Comparison of ENCODE assay signal across 20 cellular contexts in the genomic region with DNA sequence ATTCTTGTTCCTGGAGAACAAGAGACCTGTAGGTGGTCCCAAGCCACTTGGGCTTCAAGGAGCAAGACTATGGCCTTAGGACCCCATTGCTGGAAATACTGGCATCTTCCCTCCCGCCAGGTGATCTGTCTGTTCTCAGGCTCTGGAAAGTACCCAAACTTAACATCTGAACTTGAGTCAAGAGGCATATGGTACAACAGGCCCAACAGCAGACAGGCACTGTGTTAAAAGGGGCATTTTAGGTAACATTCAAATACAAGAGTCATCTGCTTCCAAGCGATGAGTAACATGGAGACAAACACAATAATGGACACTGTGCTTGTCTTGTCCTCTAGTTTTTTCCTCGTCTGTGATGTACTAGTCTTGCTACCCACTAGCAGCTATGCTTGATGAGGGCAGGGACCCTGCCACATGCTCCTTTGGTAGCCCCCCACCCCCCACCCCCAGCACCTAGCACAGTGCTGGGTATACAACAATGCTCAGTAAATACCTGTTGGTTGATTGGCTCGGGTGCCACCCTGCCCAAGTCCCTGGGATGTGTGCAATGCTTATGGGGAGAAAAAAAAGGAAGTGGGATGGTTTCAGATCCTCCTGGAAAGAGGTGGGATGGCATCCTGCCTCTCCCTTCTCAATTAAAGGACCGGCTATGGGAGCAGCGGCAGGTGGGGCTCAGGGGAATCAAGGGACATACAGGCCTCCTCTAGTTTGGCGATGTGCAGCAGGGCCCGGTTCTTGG. TPM values are rescaled to one million over a fixed set of nuclear protein-coding genes. Genes with fewer than 3 reads are reported as not detected.
DNase-seq lines count a peak whose midpoint lies in the region; ATAC-seq and TF ChIP-seq lines count a peak whose summit lies in the region.
"Had no signal": no experiment of that assay in that cellular context is flagged by ENCODE, and none has a peak within 500 bp of the region (broad histone marks: within the 10 kb centered on the region; RNA-seq: fewer than 3 reads in every experiment).

No MANE protein-coding gene starts in this region.

- H3K36me3 ChIP-seq in right atrium auricular region: peaks cover 65% of the 10 kb centered on the region
- H3K36me3 ChIP-seq in OCI-LY3 (replicated peaks; ENCODE audit: low read depth, low read length): peaks cover 19% of the 10 kb centered on the region

- ATAC-seq in left ventricle myocardium superior (no peak), HG03378 (IDR thresholded peaks at IDR 0.05; ENCODE audit: unreplicated experiment) (no peak)
- no peak for ATAC-seq in activated T-helper 17 cell treated with anti-CD3 and anti-CD28 coated beads, Interleukin-2, amount 50 U/mL, for 72 hours (replicated peaks)

- H3K4me3 ChIP-seq in right atrium auricular region (no peak overlapping the region), OCI-LY3 (ENCODE audit: low read length) (no peak overlapping the region)

- H3K4me1 ChIP-seq in right atrium auricular region (peaks cover 0 to 22% of the 10 kb centered on the region in 2 donors), OCI-LY3 (ENCODE audit: low read length) (peaks cover 14% of the 10 kb centered on the region)

- no peaks in the 10 kb centered on the region for H3K9me3 ChIP-seq in right atrium auricular region
- H3K9me3 ChIP-seq in OCI-LY3 (ENCODE audit: insufficient read depth, low read length): no peaks in the 10 kb centered on the region
- H3K9me3 ChIP-seq: BE2C, SK-N-SH had no signal

- DNase-seq in left ventricle myocardium superior: peak; percentile 1
- DNase-seq in right atrium auricular region (ENCODE audit: low spot score): no peak
- DNase-seq in cerebellar cortex (ENCODE audit: low spot score): peak; percentile 54
- no peak for DNase-seq in stimulated activated CD4-positive, alpha-beta T cell treated with anti-CD3 and anti-CD28 coated beads, Interleukin-1b, Interleukin-23, amount 100 ng/mL, for 48 hours
- DNase-seq in COR-L47 (lab: John Stamatoyannopoulos, UW): no peak
- DNase-seq: CD4-positive, alpha-beta T cell; DMS79; HFFc6; NCI-H187; NCI-H2107; NCI-H510A; NCI-H748 treated with DMSO at 0.1 percent for 48 hours; NK-92 treated with Interleukin-12 subunit alpha and Interleukin-12 subunit beta, amount 100 ng/mL, for 24 hours; SHP77 treated with DMSO at 0.1 percent for 48 hours had no signal

- H3K9ac ChIP-seq in OCI-LY3 (ENCODE audit: low read length): no peak overlapping the region
- H3K9ac ChIP-seq: SK-N-SH had no signal

- H3K27me3 Mint-ChIP-seq in activated T-helper 17 cell treated with anti-CD3 and anti-CD28 coated beads, Interleukin-2, amount 50 U/mL, for 72 hours: no peaks in the 10 kb centered on the region
- H3K27me3 Mint-ChIP-seq: CD4-positive, alpha-beta T cell had no signal

- peak overlapping the region; percentile 5; the same call in 1 of the 2 replicates for H3K4me2 ChIP-seq in OCI-LY3 (ENCODE audit: low read length)
- H3K4me2 ChIP-seq: SK-N-SH had no signal

- H3K27me3 ChIP-seq in right atrium auricular region (no peaks in the 10 kb centered on the region), OCI-LY3 (ENCODE audit: low read depth, low read length) (no peaks in the 10 kb centered on the region)
- H3K27me3 ChIP-seq: BE2C had no signal

- H3K4me1 Mint-ChIP-seq in activated T-helper 17 cell treated with anti-CD3 and anti-CD28 coated beads, Interleukin-2, amount 50 U/mL, for 72 hours: no peaks in the 10 kb centered on the region

- no peak overlapping the region for H3K27ac Mint-ChIP-seq in activated T-helper 17 cell treated with anti-CD3 and anti-CD28 coated beads, Interleukin-2, amount 50 U/mL, for 72 hours
- H3K27ac Mint-ChIP-seq: CD4-positive, alpha-beta T cell; HFFc6 had no signal

- H3K27ac ChIP-seq in right atrium auricular region (no peak overlapping the region), OCI-LY3 (ENCODE audit: low read length) (no peak overlapping the region)

- H4K20me1 ChIP-seq in OCI-LY3 (ENCODE audit: insufficient read depth, low read length): no peaks in the 10 kb centered on the region

- intact Hi-C loops in left ventricle myocardium superior (cut with micrococcal nuclease): loop anchor here (10.0 kb wide), 1 partner anchor 130 kb away; no protein-coding TSS in a partner anchor

- no peaks in the 10 kb centered on the region for H3K9me3 Mint-ChIP-seq in activated T-helper 17 cell treated with anti-CD3 and anti-CD28 coated beads, Interleukin-2, amount 50 U/mL, for 72 hours
- H3K9me3 Mint-ChIP-seq: CD4-positive, alpha-beta T cell; HFFc6 had no signal

- no peaks in the 10 kb centered on the region for H3K79me2 ChIP-seq in OCI-LY3 (ENCODE audit: low read length)

- H2AFZ ChIP-seq in OCI-LY3 (ENCODE audit: low read depth, low read length): no peak overlapping the region

- no peak for TF ChIP-seq CTCF in right atrium auricular region (IDR thresholded peaks at IDR 0.05)
- no peak for TF ChIP-seq CTCF in OCI-LY3 (IDR thresholded peaks at IDR 0.05; ENCODE audit: low read depth, low read length)

- peaks cover 67% of the 10 kb centered on the region for H3K36me3 Mint-ChIP-seq in activated T-helper 17 cell treated with anti-CD3 and anti-CD28 coated beads, Interleukin-2, amount 50 U/mL, for 72 hours (ENCODE audit: low read depth)

- no peak overlapping the region for H3K4me3 Mint-ChIP-seq in activated T-helper 17 cell treated with anti-CD3 and anti-CD28 coated beads, Interleukin-2, amount 50 U/mL, for 72 hours
- H3K4me3 Mint-ChIP-seq: CD4-positive, alpha-beta T cell; HFFc6 had no signal

RNA-seq across cellular contexts. Expression of gene CSF3, which starts 19.4 kb away (rescaled TPM):
- not detected for total RNA-seq in left ventricle myocardium superior
- total RNA-seq in right atrium auricular region: 1 to 10 TPM in 1 of 2 donors, not detected in 1; 1.3 TPM
- total RNA-seq in activated T-helper 17 cell treated with anti-CD3 and anti-CD28 coated beads, Interleukin-2, amount 50 U/mL, for 72 hours: not detected
- total RNA-seq: A172; CD4-positive, alpha-beta T cell had no signal

RNA-seq across cellular contexts. Expression of gene MED24, which starts 19.6 kb away (rescaled TPM):
- 56.9 TPM for total RNA-seq in left ventricle myocardium superior
- total RNA-seq in right atrium auricular region: 10 to 100 TPM; 44.2 to 44.7 TPM
- total RNA-seq in activated T-helper 17 cell treated with anti-CD3 and anti-CD28 coated beads, Interleukin-2, amount 50 U/mL, for 72 hours: 100 to 1,000 TPM in 1 of 2 donors, 10 to 100 TPM in 1; 83.5 to 140 TPM

RNA-seq across cellular contexts. Expression of gene THRA, which starts 28.2 kb away (rescaled TPM):
- 98.1 TPM for total RNA-seq in left ventricle myocardium superior
- 10 to 100 TPM; 60.3 to 69.0 TPM for total RNA-seq in right atrium auricular region
- 10 to 100 TPM; 10.3 to 14.4 TPM for total RNA-seq in activated T-helper 17 cell treated with anti-CD3 and anti-CD28 coated beads, Interleukin-2, amount 50 U/mL, for 72 hours

RNA-seq across cellular contexts. Expression of gene PSMD3, which starts 54.0 kb away (rescaled TPM):
- total RNA-seq in left ventricle myocardium superior (83.4 TPM), right atrium auricular region (10 to 100 TPM; 76.3 to 88.8 TPM)
- total RNA-seq in activated T-helper 17 cell treated with anti-CD3 and anti-CD28 coated beads, Interleukin-2, amount 50 U/mL, for 72 hours: 100 to 1,000 TPM in 1 of 2 donors, 10 to 100 TPM in 1; 97.6 to 159 TPM

Comparison
In these comparisons a context has a peak if more than half of its experiments do, and no peak if none do; other contexts are left out.
1. DNase-seq: peak in left ventricle myocardium superior (single experiment) and cerebellar cortex (single experiment); none in right atrium auricular region (single experiment), stimulated activated CD4-positive, alpha-beta T cell treated with anti-CD3 and anti-CD28 coated beads, Interleukin-1b, Interleukin-23, amount 100 ng/mL, for 48 hours (single experiment) and COR-L47 (single experiment).